ENCODE assay signal across 9 cellular contexts in genomic region chr11:33891714-33892327, GRCh38. TPM values are rescaled to one million over a fixed set of nuclear protein-coding genes. Genes with fewer than 3 reads are reported as not detected.
DNase-seq lines count a peak whose midpoint lies in the region; ATAC-seq, FAIRE-seq and TF ChIP-seq lines count a peak whose summit lies in the region.
"Had no signal": no experiment of that assay in that cellular context is flagged by ENCODE, and none has a peak within 500 bp of the region (broad histone marks: within the 10 kb centered on the region; RNA-seq: fewer than 3 reads in every experiment).

Gene LMO2 (minus strand): TSS chr11:33892076. CDS start chr11:33869716, 22,360 bp downstream.

- H3K36me3 ChIP-seq in K562 (ENCODE audit: control insufficient read depth, insufficient read depth, low read length) (no peaks in the 10 kb centered on the region; the same call in 2 of the 3 replicates), PC-9 (ENCODE audit: low read depth) (no peaks in the 10 kb centered on the region)

- H3K9me3 ChIP-seq in K562 (replicated peaks; ENCODE audit: control insufficient read depth, insufficient read depth, low read depth, low read length) (no peaks in the 10 kb centered on the region), PC-9 (ENCODE audit: insufficient read depth, low read depth) (no peaks in the 10 kb centered on the region)

- H3K27ac ChIP-seq in K562 (ENCODE audit: extremely low read depth, low read depth, low read length), result peak within 1 kb of the TSS; percentile 76
- no peak within 1 kb of the TSS for H3K27ac ChIP-seq in PC-9
- H3K27ac ChIP-seq: VCaP had no signal

- H2AFZ ChIP-seq in K562 (ENCODE audit: low read depth, low read length), result peak within 1 kb of the TSS; percentile 63
- H2AFZ ChIP-seq in PC-9, result no peak within 1 kb of the TSS; the same call in 1 of the 2 replicates

- POLR2A ChIA-PET in K562 (lab: Yijun Ruan, JAX) (interaction anchor here (0.5 to 5.0 kb wide), 16 partner anchors 8 to 61 kb away, joined by 3 to 38 read pairs (median 4); no protein-coding TSS in a partner anchor), PC-9 (lab: Charles Lee; ENCODE audit: unreplicated experiment) (no interaction called here)

- H3K4me1 ChIP-seq in K562 (replicated peaks in 1 of 2; ENCODE audit: control insufficient read depth in 2 of 2, insufficient read depth in 2 of 2, low read length in 2 of 2), result peaks cover 41 to 62% of the 10 kb centered on the region in 2 experiments
- no peaks in the 10 kb centered on the region for H3K4me1 ChIP-seq in PC-9 (replicated peaks; ENCODE audit: insufficient read depth)

- H3K79me2 ChIP-seq in K562 (ENCODE audit: control insufficient read depth, insufficient read depth, low read length) (peaks cover 45% of the 10 kb centered on the region), PC-9 (ENCODE audit: low read depth) (no peaks in the 10 kb centered on the region)

- TF ChIP-seq RAD21 in K562 (CRISPR knock-in tag; conservative IDR thresholded peaks at IDR 0.05 in 1 of 2, IDR thresholded peaks at IDR 0.05 in 1 of 2), result peak in 1 of 2 experiments; percentile 2; a peak in 1 of 4 replicates

- TF ChIP-seq CTCF in GM12875 (IDR thresholded peaks at IDR 0.05; ENCODE audit: borderline replicate concordance, insufficient read depth, low read depth, low read length), result no peak
- TF ChIP-seq CTCF in K562 (IDR thresholded peaks at IDR 0.05 in 2 of 3, conservative IDR thresholded peaks at IDR 0.05 in 1 of 3; ENCODE audit: insufficient read depth in 2 of 3, low read depth in 1 of 3, low read length in 3 of 3), result 0 out of 6 replicates have a peak, but pooled peaks of 1 of the 3 experiments have one; percentile 2
- no peak for TF ChIP-seq CTCF in PC-9 (conservative IDR thresholded peaks at IDR 0.05)

- H3K4me2 ChIP-seq in K562 (ENCODE audit: insufficient read depth, low read length) (peak within 1 kb of the TSS; percentile 94), PC-9 (no peak within 1 kb of the TSS)

- WGBS in K562 (ENCODE audit: insufficient coverage, low coverage, missing lambda C conversion rate), result 2% methylated on average over 9 of the region's 9 CpGs

- TSS peak; percentile 74 for BruUV-seq in K562 (replicated peaks; lab: Mats Ljungman, UMichigan)
- BruUV-seq in PC-9 (replicated peaks; lab: Mats Ljungman, UMichigan), result no TSS peak

- no peaks in the 10 kb centered on the region for H3K9me2 ChIP-seq in PC-9 (ENCODE audit: insufficient read depth)

- DNase-seq in NCI-H2081 (lab: John Stamatoyannopoulos, UW), result peak; percentile 90 to 95
- DNase-seq in K562 (ENCODE audit: extremely low read depth in 1 of 4, low spot score in 3 of 4), result peak; percentile 55 to 82 (median 58)
- no peak for DNase-seq in occipital lobe (lab: John Stamatoyannopoulos, UW)
- DNase-seq in central memory CD4-positive, alpha-beta T cell, result no peak
- DNase-seq in foreskin melanocyte, result no peak
- no peak for DNase-seq in PC-9
- DNase-seq in GM19238 (ENCODE audit: insufficient read length, low spot score), result no peak

- CTCF ChIA-PET in K562 (lab: Yijun Ruan, JAX; ENCODE audit: low intra/inter-chr PET ratio), result no interaction called here
- CTCF ChIA-PET in PC-9 (lab: Charles Lee), result no interaction called here

- TF ChIP-seq POLR2A in K562 (conservative IDR thresholded peaks at IDR 0.05), result no peak

- H3F3A ChIP-seq in PC-9 (ENCODE audit: insufficient read depth, low read depth), result no peaks in the 10 kb centered on the region

- peak; percentile 9; the same call in 1 of the 2 replicates for TF ChIP-seq EP300 in K562 (IDR thresholded peaks at IDR 0.05; ENCODE audit: low read length)

- in situ Hi-C loops in K562 (cut with MboI), result no loop called here

- ATAC-seq in K562, result peak; percentile 84

- no peaks in the 10 kb centered on the region for H3K9me1 ChIP-seq in K562 (ENCODE audit: control insufficient read depth, insufficient read depth, low read length)

- H3K27me3 ChIP-seq in K562 (ENCODE audit: control insufficient read depth in 2 of 2, insufficient read depth in 2 of 2, low read length in 2 of 2) (no peaks in the 10 kb centered on the region), PC-9 (ENCODE audit: insufficient read depth, low read depth) (peaks cover 30% of the 10 kb centered on the region)

- H3K4me3 ChIP-seq in GM12875 (ENCODE audit: low read depth, low read length) (peak within 1 kb of the TSS; percentile 49), K562 (peak within 1 kb of the TSS; percentile 42), PC-9 (no peak within 1 kb of the TSS)

- peak within 1 kb of the TSS; percentile 71 to 74 for H3K9ac ChIP-seq in K562 (ENCODE audit: insufficient read depth in 1 of 2, low read depth in 2 of 2, low read length in 2 of 2)

- H4K20me1 ChIP-seq in K562 (replicated peaks; ENCODE audit: control insufficient read depth, insufficient read depth, low read length) (no peaks in the 10 kb centered on the region), PC-9 (ENCODE audit: insufficient read depth) (no peaks in the 10 kb centered on the region)

- intact Hi-C loops in K562 (cut with micrococcal nuclease), result loop anchor here (2.0 kb wide), 1 partner anchor 53 kb away; no protein-coding TSS in a partner anchor
- intact Hi-C loops in PC-9 (cut with micrococcal nuclease; ENCODE audit: unreplicated experiment), result no loop called here

- FAIRE-seq in K562 (lab: Jason Lieb, UNC), result peak; percentile 54

TF ChIP-seq in K562, 482 proteins besides CTCF, POLR2A, EP300 and RAD21 (continues in another document):
- TF ChIP-seq NR2F6 (CRISPR knock-in tag; IDR thresholded peaks at IDR 0.05), result no peak
- no peak for TF ChIP-seq RBM22 (IDR thresholded peaks at IDR 0.05; ENCODE audit: low read depth, low read length, poor library complexity, severe bottlenecking)
- TF ChIP-seq PYGO2 (tag; IDR thresholded peaks at IDR 0.05), result no peak
- TF ChIP-seq TARDBP (IDR thresholded peaks at IDR 0.05), result no peak
- peak; percentile 77 for TF ChIP-seq SMAD4 (CRISPR knock-in tag; conservative IDR thresholded peaks at IDR 0.05)
- no peak for TF ChIP-seq ZBTB11 (CRISPR knock-in tag; IDR thresholded peaks at IDR 0.05)
- no peak for TF ChIP-seq NCOA1 (IDR thresholded peaks at IDR 0.05; ENCODE audit: low read depth)
- no peak for TF ChIP-seq SMAD3 (CRISPR knock-in tag; conservative IDR thresholded peaks at IDR 0.05)
- no peak for TF ChIP-seq MYNN (IDR thresholded peaks at IDR 0.05)
- no peak for TF ChIP-seq MYNN (CRISPR knock-in tag; IDR thresholded peaks at IDR 0.05)
- no peak for TF ChIP-seq ZBTB43 (CRISPR knock-in tag; IDR thresholded peaks at IDR 0.05)

RNA-seq across cellular contexts. Expression of gene LMO2, which starts in this region (rescaled TPM):
- 49.1 and 50.2 TPM in 2 replicates for total RNA-seq in K562 (2011; cell fraction: chromatin; rRNA removed; ENCODE audit: low replicate concordance)
- 42.2 and 44.7 TPM in 2 replicates for total RNA-seq in K562 (2011; cell fraction: nucleolus; rRNA removed)
- total RNA-seq in K562 (2011; cell fraction: nucleoplasm; rRNA removed), result 44.7 and 67.3 TPM in 2 replicates
- 93.1 and 104 TPM in 2 replicates for total RNA-seq in K562 (2014; rRNA removed)
- total RNA-seq in K562 (2014; rRNA removed; fragmentation: Illumina TruSeq; extraction: Trizol), result 85.1 and 96.3 TPM in 2 replicates
- 39.2 and 41.5 TPM in 2 replicates for total RNA-seq in K562 (2015; rRNA removed; fragmentation: Illumina TruSeq; extraction: Trizol)
- total RNA-seq in K562 (2021), result 87.3 and 96.2 TPM in 2 replicates
- polyA plus RNA-seq in K562 (2011; rRNA removed), result 79.9 and 126 TPM in 2 replicates
- polyA plus RNA-seq in K562 (2011; cell fraction: cytosol; rRNA removed), result 57.1 and 58.2 TPM in 2 replicates
- 75.1 and 102 TPM in 2 replicates for polyA plus RNA-seq in K562 (2011; cell fraction: nucleus; rRNA removed)
- polyA plus RNA-seq in K562 (2012), result 22.8 and 56.1 TPM in 2 replicates
- 90.9 and 91.5 TPM in 2 replicates for polyA plus RNA-seq in K562 (2014; fragmentation: Illumina TruSeq; extraction: Trizol)
- polyA plus RNA-seq in K562 (2014; fragmentation: Nextera tagmentation; extraction: Ambion mirVana), result 10 to 100 TPM in 1 of 2 experiments, 1 to 10 TPM in 1; 6.9 to 19.6 TPM
- 98.0 and 118 TPM in 2 replicates for polyA plus RNA-seq in K562 (2014; rRNA removed)
- 48.8 and 65.2 TPM in 2 replicates for polyA minus RNA-seq in K562 (2011; rRNA and poly(A)+ RNA removed)
- polyA minus RNA-seq in K562 (2011; cell fraction: cytosol; rRNA and poly(A)+ RNA removed), result 20.9 and 37.0 TPM in 2 replicates
- 39.8 and 45.0 TPM in 2 replicates for polyA minus RNA-seq in K562 (2011; cell fraction: nucleus; rRNA and poly(A)+ RNA removed)
- 18.4 TPM for total RNA-seq in occipital lobe
- total RNA-seq in PC-9 (2021), result 0.28 and 0.45 TPM in 2 replicates

Comparison
In these comparisons a context has a peak if more than half of its experiments do, and no peak if none do; other contexts are left out.
1. RNA of gene LMO2 (total RNA-seq): 39.2 to 104 TPM in K562 and 18.4 TPM in occipital lobe (single experiment); 0.28 to 0.45 TPM in PC-9; every median in the first group is over 10 times any median in the second.
2. DNase-seq: peak in NCI-H2081 (2 of 2) and K562 (4 of 4); none in occipital lobe (single experiment), central memory CD4-positive, alpha-beta T cell (single experiment), foreskin melanocyte (single experiment), PC-9 (0 of 2) and GM19238 (single experiment).